ENCODE assay signal across 17 cellular contexts in genomic region chr2:170660406-170660805, GRCh38. TPM values are rescaled to one million over a fixed set of nuclear protein-coding genes. Genes with fewer than 3 reads are reported as not detected.
DNase-seq lines count a peak whose midpoint lies in the region; ATAC-seq and TF ChIP-seq lines count a peak whose summit lies in the region.
"Had no signal": no experiment of that assay in that cellular context is flagged by ENCODE, and none has a peak within 500 bp of the region (broad histone marks: within the 10 kb centered on the region; RNA-seq: fewer than 3 reads in every experiment).

No MANE protein-coding gene starts in this region.

- no peak overlapping the region for H3K4me3 ChIP-seq in AG04449 (ENCODE audit: low read depth, low read length)
- H3K4me3 ChIP-seq in HEK293 (ENCODE audit: low read depth, low read length), result no peak overlapping the region
- H3K4me3 ChIP-seq: adrenal gland, prostate gland, tibial nerve had no signal

- H3K4me1 Mint-ChIP-seq in activated CD8-positive, alpha-beta T cell treated with anti-CD3 and anti-CD28 coated beads for 36 hours (ENCODE audit: low read depth), result no peaks in the 10 kb centered on the region

- H3K9me3 ChIP-seq in HEK293 (ENCODE audit: control insufficient read depth, insufficient read depth, low read depth, low read length), result no peaks in the 10 kb centered on the region
- H3K9me3 ChIP-seq: adrenal gland, prostate gland, tibial nerve had no signal

- intact Hi-C loops in activated CD8-positive, alpha-beta T cell treated with anti-CD3 and anti-CD28 coated beads for 36 hours (cut with micrococcal nuclease), result no loop called here

- no peak for ATAC-seq in HG02759 (IDR thresholded peaks at IDR 0.05; ENCODE audit: unreplicated experiment)
- ATAC-seq in activated CD8-positive, alpha-beta T cell treated with anti-CD3 and anti-CD28 coated beads for 36 hours, result no peak
- no peak for ATAC-seq in GM19035 (IDR thresholded peaks at IDR 0.05; ENCODE audit: unreplicated experiment)
- no peak for ATAC-seq in GM21526 (IDR thresholded peaks at IDR 0.05; ENCODE audit: low FRiP score, unreplicated experiment)

- H3K4me3 Mint-ChIP-seq in activated CD8-positive, alpha-beta T cell treated with anti-CD3 and anti-CD28 coated beads for 36 hours, result no peak overlapping the region
- H3K4me3 Mint-ChIP-seq: T-helper 1 cell treated with Interleukin-12 subunit alpha and Interleukin-12 subunit beta and Interleukin-4 antibody, amounts not matched to agents 30 μg/mL and 1 μg/mL, for 36 hours had no signal

- H3K4me1 ChIP-seq in HEK293 (ENCODE audit: control insufficient read depth, insufficient read depth, low read length), result no peaks in the 10 kb centered on the region
- H3K4me1 ChIP-seq: adrenal gland, prostate gland, tibial nerve had no signal

- H3K9me3 Mint-ChIP-seq in activated CD8-positive, alpha-beta T cell treated with anti-CD3 and anti-CD28 coated beads for 36 hours, result no peaks in the 10 kb centered on the region
- H3K9me3 Mint-ChIP-seq: T-helper 1 cell treated with Interleukin-12 subunit alpha and Interleukin-12 subunit beta and Interleukin-4 antibody, amounts not matched to agents 30 μg/mL and 1 μg/mL, for 36 hours had no signal

- no peaks in the 10 kb centered on the region for H3K36me3 Mint-ChIP-seq in activated CD8-positive, alpha-beta T cell treated with anti-CD3 and anti-CD28 coated beads for 36 hours (ENCODE audit: low read depth)

- TF ChIP-seq CTCF in AG04449 (IDR thresholded peaks at IDR 0.05; ENCODE audit: insufficient read depth, low read length, missing control alignments), result no peak
- no peak for TF ChIP-seq CTCF in HEK293 (tag by site-specific recombination; IDR thresholded peaks at IDR 0.05)
- TF ChIP-seq CTCF in activated CD8-positive, alpha-beta T cell treated with anti-CD3 and anti-CD28 coated beads for 36 hours (IDR thresholded peaks at IDR 0.05), result no peak

- H3K27ac Mint-ChIP-seq in activated CD8-positive, alpha-beta T cell treated with anti-CD3 and anti-CD28 coated beads for 36 hours, result no peak overlapping the region
- H3K27ac Mint-ChIP-seq: T-helper 1 cell treated with Interleukin-12 subunit alpha and Interleukin-12 subunit beta and Interleukin-4 antibody, amounts not matched to agents 30 μg/mL and 1 μg/mL, for 36 hours had no signal

- peak; percentile 2 for DNase-seq in AG04449 (ENCODE audit: low read depth, low spot score)
- DNase-seq in astrocyte of the hippocampus (ENCODE audit: low read depth, low spot score), result peak; percentile 86
- peak; percentile 39 for DNase-seq in left kidney (ENCODE audit: low read depth, low spot score)
- no peak for DNase-seq in activated CD8-positive, alpha-beta T cell treated with anti-CD3 and anti-CD28 coated beads for 36 hours
- DNase-seq: activated CD4-positive, alpha-beta T cell treated with anti-CD3 and anti-CD28 coated beads for 1 hour; adrenal gland; AML-193; foreskin melanocyte; NCI-H345 had no signal

- POLR2A ChIA-PET in AG04449 (lab: Yijun Ruan, JAX) (no interaction called here), HEK293 (lab: Yijun Ruan, JAX) (no interaction called here)
- POLR2A ChIA-PET in activated CD8-positive, alpha-beta T cell treated with anti-CD3 and anti-CD28 coated beads for 36 hours (lab: Charles Lee), result no interaction called here

- no peak overlapping the region for H3K27ac ChIP-seq in HEK293 (ENCODE audit: extremely low read depth, low read depth, low read length)
- H3K27ac ChIP-seq: adrenal gland, prostate gland, tibial nerve had no signal

- CTCF ChIA-PET in AG04449 (lab: Yijun Ruan, JAX) (no interaction called here), HEK293 (lab: Yijun Ruan, JAX) (no interaction called here)
- CTCF ChIA-PET in activated CD8-positive, alpha-beta T cell treated with anti-CD3 and anti-CD28 coated beads for 36 hours (lab: Charles Lee), result no interaction called here

- peaks cover 3% of the 10 kb centered on the region for H3K27me3 Mint-ChIP-seq in activated CD8-positive, alpha-beta T cell treated with anti-CD3 and anti-CD28 coated beads for 36 hours

- no peaks in the 10 kb centered on the region for H3K36me3 ChIP-seq in HEK293 (ENCODE audit: control insufficient read depth in 2 of 2, insufficient read depth in 1 of 2, low read length in 2 of 2)
- H3K36me3 ChIP-seq: adrenal gland, prostate gland, tibial nerve had no signal

TF ChIP-seq in HEK293, 187 proteins besides CTCF, POLR2A, EP300 and RAD21:
- TF ChIP-seq ZNF677 (tag by site-specific recombination; IDR thresholded peaks at IDR 0.05) (peak; percentile 99), ZNF449 (tag by site-specific recombination; IDR thresholded peaks at IDR 0.05) (no peak), ZBTB17 (tag by site-specific recombination; IDR thresholded peaks at IDR 0.05) (peak; percentile 35; the same call in 1 of the 2 replicates), GLIS1 (tag by site-specific recombination; IDR thresholded peaks at IDR 0.05) (peak; percentile 23; the same call in 1 of the 2 replicates)
TF ChIP-seq in HEK293: peak in this region for 3.

RNA-seq across cellular contexts. Expression of gene SP5, which starts 54.7 kb away (rescaled TPM):
- total RNA-seq in activated CD8-positive, alpha-beta T cell treated with anti-CD3 and anti-CD28 coated beads for 36 hours, result not detected
- total RNA-seq: dermis microvascular lymphatic vessel endothelial cell had no signal
